30 cellular contexts compared by ENCODE assay signal in the genomic region with DNA sequence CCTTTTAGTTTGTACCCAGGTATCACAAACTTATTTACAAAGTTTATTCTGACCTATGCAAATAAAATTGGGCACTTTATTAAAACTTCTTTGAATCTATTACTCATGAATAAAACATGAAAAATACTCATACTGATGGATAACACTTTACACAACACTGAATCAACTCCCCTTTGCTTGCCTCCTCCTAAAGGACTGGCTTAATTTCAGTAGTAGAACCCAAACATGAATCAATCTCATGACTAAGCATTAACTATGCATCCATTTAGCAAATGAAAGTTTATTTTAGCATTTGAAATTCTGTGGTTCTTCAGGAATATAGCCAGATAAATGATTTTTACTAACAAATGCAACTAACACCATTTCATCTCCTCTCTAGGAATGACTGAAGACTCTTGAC. TPM values are rescaled to one million over a fixed set of nuclear protein-coding genes. Genes with fewer than 3 reads are reported as not detected.
DNase-seq lines count a peak whose midpoint lies in the region; ATAC-seq, FAIRE-seq and TF ChIP-seq lines count a peak whose summit lies in the region.
"Had no signal": no experiment of that assay in that cellular context is flagged by ENCODE, and none has a peak within 500 bp of the region (broad histone marks: within the 10 kb centered on the region; RNA-seq: fewer than 3 reads in every experiment).

No MANE protein-coding gene starts in this region.

- FAIRE-seq in A549 (lab: Jason Lieb, UNC): no peak
- FAIRE-seq: GM19239, pancreas had no signal

- H3K4me3 ChIP-seq in A549 (no peak overlapping the region), adipocyte (ENCODE audit: low read length) (peak overlapping the region; percentile 16), body of pancreas (no peak overlapping the region)
- H3K4me3 ChIP-seq: left ventricle myocardium inferior, pancreas had no signal

- peaks cover 36% of the 10 kb centered on the region for H3K27me3 Mint-ChIP-seq in activated naive CD4-positive, alpha-beta T cell treated with anti-CD3 and anti-CD28 coated beads for 36 hours (ENCODE audit: low read depth)

- H3K9ac ChIP-seq in adipocyte (ENCODE audit: low read length): no peak overlapping the region

- H3K36me3 ChIP-seq in adipocyte (ENCODE audit: control insufficient read depth, insufficient read depth, low read length, severe bottlenecking) (no peaks in the 10 kb centered on the region), body of pancreas (replicated peaks in 1 of 2; ENCODE audit: insufficient read depth in 1 of 2, low read depth in 2 of 2) (no peaks in the 10 kb centered on the region)
- H3K36me3 ChIP-seq: left ventricle myocardium inferior, pancreas had no signal

- TF ChIP-seq EP300 in A549 (IDR thresholded peaks at IDR 0.05): no peak

- peaks cover 3% of the 10 kb centered on the region for H3K36me3 Mint-ChIP-seq in activated naive CD4-positive, alpha-beta T cell treated with anti-CD3 and anti-CD28 coated beads for 36 hours (ENCODE audit: low read depth)
- H3K36me3 Mint-ChIP-seq: CD8-positive, alpha-beta memory T cell; natural killer cell had no signal

- TF ChIP-seq POLR2A in A549 (IDR thresholded peaks at IDR 0.05; ENCODE audit: low read length) (no peak), body of pancreas (IDR thresholded peaks at IDR 0.05) (no peak)

- no peak overlapping the region for H3K4me3 Mint-ChIP-seq in activated naive CD4-positive, alpha-beta T cell treated with anti-CD3 and anti-CD28 coated beads for 36 hours
- H3K4me3 Mint-ChIP-seq: activated T-cell treated with anti-CD3 and anti-CD28 coated beads, Interleukin-2, amount 50 U/mL, for 4 hours; CD8-positive, alpha-beta memory T cell; natural killer cell had no signal

- intact Hi-C loops in body of pancreas (cut with DNase I): no loop called here
- intact Hi-C loops in activated naive CD4-positive, alpha-beta T cell treated with anti-CD3 and anti-CD28 coated beads for 36 hours (cut with micrococcal nuclease): no loop called here

- CTCF ChIA-PET in A549 (lab: Yijun Ruan, JAX): no interaction called here
- CTCF ChIA-PET in activated naive CD4-positive, alpha-beta T cell treated with anti-CD3 and anti-CD28 coated beads for 36 hours (lab: Charles Lee): no interaction called here

- no peak for TF ChIP-seq CTCF in A549 (IDR thresholded peaks at IDR 0.05)
- no peak for TF ChIP-seq CTCF in body of pancreas (IDR thresholded peaks at IDR 0.05)

- H3K27ac ChIP-seq in A549 (no peak overlapping the region), body of pancreas (no peak overlapping the region)
- H3K27ac ChIP-seq: left ventricle myocardium inferior, pancreas had no signal

- 0 out of 3 replicates have a peak, but pooled peaks cover 2% of the 10 kb centered on the region for H3K9me3 ChIP-seq in A549
- H3K9me3 ChIP-seq in adipocyte (ENCODE audit: control insufficient read depth, low read length): no peaks in the 10 kb centered on the region
- no peaks in the 10 kb centered on the region for H3K9me3 ChIP-seq in body of pancreas
- H3K9me3 ChIP-seq: pancreas had no signal

- no peak for DNase-seq in A549 (ENCODE audit: low read depth in 1 of 2, low spot score in 1 of 2)
- DNase-seq in GM03348 (ENCODE audit: low spot score): peak; percentile 51
- peak; percentile 20 for DNase-seq in adipocyte (ENCODE audit: low read depth)
- DNase-seq in fibroblast of peridontal ligament (ENCODE audit: extremely low read depth): peak; percentile 72
- no peak for DNase-seq in body of pancreas
- DNase-seq in dedifferentiated amniotic fluid mesenchymal stem cell (ENCODE audit: extremely low spot score): no peak
- DNase-seq in activated CD4-positive, alpha-beta T cell treated with anti-CD3 and anti-CD28 coated beads, Interleukin-2, amount 50 U/mL, for 4 hours: no peak
- DNase-seq in activated naive CD4-positive, alpha-beta T cell treated with anti-CD3 and anti-CD28 coated beads for 36 hours: no peak
- DNase-seq: activated naive CD4-positive, alpha-beta T cell; activated T-cell treated with anti-CD3 and anti-CD28 coated beads, Interleukin-2, amount 50 U/mL, for 4 hours; anterior cingulate cortex; CD8-positive, alpha-beta memory T cell; DMS53; effector CD8-positive, alpha-beta T cell; head of caudate nucleus; Kasumi-1; left ventricle myocardium inferior; midbrain; natural killer cell; NCI-H1092; NCI-H2029; NCI-H345; OCI-M1; pancreas; right cardiac atrium; Right ventricle myocardium superior; substantia nigra; T1000 had no signal

- ATAC-seq in A549 (no peak), body of pancreas (no peak)
- ATAC-seq: activated T-cell treated with anti-CD3 and anti-CD28 coated beads, Interleukin-2, amount 50 U/mL, for 4 hours; esophagus mucosa; natural killer cell; pancreas; right cardiac atrium had no signal

- no peak overlapping the region for H3K4me2 ChIP-seq in A549

- H3K4me1 Mint-ChIP-seq in activated naive CD4-positive, alpha-beta T cell treated with anti-CD3 and anti-CD28 coated beads for 36 hours (ENCODE audit: low read depth): no peaks in the 10 kb centered on the region
- H3K4me1 Mint-ChIP-seq: CD8-positive, alpha-beta memory T cell; natural killer cell had no signal

- no peak overlapping the region for H3K27ac Mint-ChIP-seq in activated naive CD4-positive, alpha-beta T cell treated with anti-CD3 and anti-CD28 coated beads for 36 hours
- H3K27ac Mint-ChIP-seq: CD8-positive, alpha-beta memory T cell; natural killer cell had no signal

- H3K27me3 ChIP-seq in adipocyte (replicated peaks; ENCODE audit: control insufficient read depth, insufficient read depth, low read length) (no peaks in the 10 kb centered on the region), body of pancreas (no peaks in the 10 kb centered on the region)
- H3K27me3 ChIP-seq: pancreas had no signal

- H3K9me3 Mint-ChIP-seq in activated naive CD4-positive, alpha-beta T cell treated with anti-CD3 and anti-CD28 coated beads for 36 hours: peaks cover 6% of the 10 kb centered on the region
- H3K9me3 Mint-ChIP-seq: activated T-cell treated with anti-CD3 and anti-CD28 coated beads, Interleukin-2, amount 50 U/mL, for 4 hours had no signal

- H3K4me1 ChIP-seq in A549: no peaks in the 10 kb centered on the region
- H3K4me1 ChIP-seq in adipocyte (ENCODE audit: control insufficient read depth, insufficient read depth, low read length): peaks cover 7% of the 10 kb centered on the region
- peaks cover 12% of the 10 kb centered on the region for H3K4me1 ChIP-seq in body of pancreas

- POLR2A ChIA-PET in A549 (lab: Yijun Ruan, JAX): no interaction called here

- no peak for TF ChIP-seq RAD21 in A549 (conservative IDR thresholded peaks at IDR 0.05 in 1 of 2, IDR thresholded peaks at IDR 0.05 in 1 of 2)

TF ChIP-seq in A549, 52 proteins besides CTCF, POLR2A, EP300 and RAD21:
- TF ChIP-seq MAFK (IDR thresholded peaks at IDR 0.05; ENCODE audit: partially characterized antibody): peak; percentile 56
- no peak for TF ChIP-seq USF2 (IDR thresholded peaks at IDR 0.05)
- TF ChIP-seq CBX2 (IDR thresholded peaks at IDR 0.05; ENCODE audit: borderline replicate concordance, low read depth): no peak

RNA-seq across cellular contexts. Expression of gene DENND5B, which starts 32.4 kb away (rescaled TPM):
- polyA plus RNA-seq in A549 (2011; rRNA removed) (55.2 and 63.2 TPM in 2 replicates), A549 (2017; fragmentation: RNase III; extraction: RNeasy Plus Mini Kit Qiagen cat#74134 plus additional on column Dnase treatment) (14.9 to 15.5 TPM (median 15.3 TPM) in 3 replicates)
- polyA plus RNA-seq in A549 (2012; cell fraction: cytosol; rRNA removed): 13.2 and 17.1 TPM in 2 replicates
- 6.7 and 9.5 TPM in 2 replicates for polyA plus RNA-seq in A549 (2012; cell fraction: nucleus; rRNA removed)
- polyA minus RNA-seq in A549 (2011; rRNA and poly(A)+ RNA removed): 58.4 and 60.4 TPM in 2 replicates
- total RNA-seq in body of pancreas: 10 to 100 TPM in 1 of 2 donors, 1 to 10 TPM in 1; 8.8 to 32.0 TPM
- total RNA-seq in activated naive CD4-positive, alpha-beta T cell treated with anti-CD3 and anti-CD28 coated beads for 36 hours: under 1 TPM; 0.29 to 0.37 TPM
- polyA plus RNA-seq: CD8-positive, alpha-beta memory T cell had no signal

Comparison
In these comparisons a context has a peak if more than half of its experiments do, and no peak if none do; other contexts are left out.
1. DNase-seq: peak in GM03348 (single experiment), adipocyte (single experiment) and fibroblast of peridontal ligament (single experiment); none in A549 (0 of 2), body of pancreas (0 of 4), dedifferentiated amniotic fluid mesenchymal stem cell (single experiment), activated CD4-positive, alpha-beta T cell treated with anti-CD3 and anti-CD28 coated beads, Interleukin-2, amount 50 U/mL, for 4 hours (0 of 2) and activated naive CD4-positive, alpha-beta T cell treated with anti-CD3 and anti-CD28 coated beads for 36 hours (single experiment).
2. RNA of gene DENND5B, which starts 32.4 kb away (total RNA-seq): 8.8 to 32.0 TPM in body of pancreas; 0.29 to 0.37 TPM in activated naive CD4-positive, alpha-beta T cell treated with anti-CD3 and anti-CD28 coated beads for 36 hours; every median in the first group is over 4 times any median in the second.